In genomic region chr4:158722291-158722916, GRCh38 we compare ENCODE assay signal across 8 cellular contexts. TPM values are rescaled to one million over a fixed set of nuclear protein-coding genes. Genes with fewer than 3 reads are reported as not detected.
DNase-seq lines count a peak whose midpoint lies in the region; ATAC-seq and TF ChIP-seq lines count a peak whose summit lies in the region.

No MANE protein-coding gene starts in this region.

- peaks cover 21 to 32% (median 25%) of the 10 kb centered on the region in 3 donors for H3K4me1 Mint-ChIP-seq in IgD-negative memory B cell
- H3K4me1 Mint-ChIP-seq in natural killer cell treated with Interleukin-12 subunit alpha and Interleukin-12 subunit beta and Interleukin-15 and Interleukin-18, amount 100 ng/mL, for 72 hours (ENCODE audit: low read depth in 2 of 2): peaks cover 30 to 57% of the 10 kb centered on the region in 2 donors

- H3K4me3 Mint-ChIP-seq in IgD-negative memory B cell: peak overlapping the region; percentile 97 to 100 (median 100)
- H3K4me3 Mint-ChIP-seq in natural killer cell treated with Interleukin-12 subunit alpha and Interleukin-12 subunit beta and Interleukin-15 and Interleukin-18, amount 100 ng/mL, for 72 hours: peak overlapping the region; percentile 99

- H3K27ac Mint-ChIP-seq in IgD-negative memory B cell: peak overlapping the region; percentile 96 to 98 (median 98)
- H3K27ac Mint-ChIP-seq in natural killer cell treated with Interleukin-12 subunit alpha and Interleukin-12 subunit beta and Interleukin-15 and Interleukin-18, amount 100 ng/mL, for 72 hours: peak overlapping the region; percentile 99

- DNase-seq in activated CD4-positive, alpha-beta T cell treated with anti-CD3 and anti-CD28 coated beads, Interleukin-2, amount 50 U/mL, for 48 hours: peak; percentile 9 to 19
- DNase-seq in fibroblast of peridontal ligament (ENCODE audit: extremely low read depth) (peak; percentile 61), HPDE6-E6E7 (ENCODE audit: extremely low spot score) (no peak), NCI-H2029 (lab: John Stamatoyannopoulos, UW) (no peak)
- no peak for DNase-seq in natural killer cell treated with Interleukin-12 subunit alpha and Interleukin-12 subunit beta and Interleukin-15 and Interleukin-18, amount 100 ng/mL, for 72 hours (ENCODE audit: low spot score)

- peaks cover 10% of the 10 kb centered on the region for H3K36me3 Mint-ChIP-seq in IgD-negative memory B cell
- H3K36me3 Mint-ChIP-seq in natural killer cell treated with Interleukin-12 subunit alpha and Interleukin-12 subunit beta and Interleukin-15 and Interleukin-18, amount 100 ng/mL, for 72 hours: peaks cover 41% of the 10 kb centered on the region

- ATAC-seq in GM19023 (IDR thresholded peaks at IDR 0.05; ENCODE audit: unreplicated experiment): peak; percentile 15
- ATAC-seq in natural killer cell treated with Interleukin-12 subunit alpha and Interleukin-12 subunit beta and Interleukin-15 and Interleukin-18, amount 100 ng/mL, for 72 hours: no peak

- no peaks in the 10 kb centered on the region for H3K9me3 Mint-ChIP-seq in IgD-negative memory B cell
- no peaks in the 10 kb centered on the region for H3K9me3 Mint-ChIP-seq in natural killer cell treated with Interleukin-12 subunit alpha and Interleukin-12 subunit beta and Interleukin-15 and Interleukin-18, amount 100 ng/mL, for 72 hours

- peak overlapping the region; percentile 80 for H3K27ac ChIP-seq in C4-2B

- TF ChIP-seq CTCF in C4-2B (conservative IDR thresholded peaks at IDR 0.05): no peak

- peaks cover 9% of the 10 kb centered on the region for H3K27me3 Mint-ChIP-seq in IgD-negative memory B cell
- peaks cover 8 to 10% of the 10 kb centered on the region in 2 donors for H3K27me3 Mint-ChIP-seq in natural killer cell treated with Interleukin-12 subunit alpha and Interleukin-12 subunit beta and Interleukin-15 and Interleukin-18, amount 100 ng/mL, for 72 hours

RNA-seq across cellular contexts. Expression of gene PPID, which starts 0.8 kb away (rescaled TPM):
- 45.6 TPM for polyA plus RNA-seq in IgD-negative memory B cell
- total RNA-seq in natural killer cell treated with Interleukin-12 subunit alpha and Interleukin-12 subunit beta and Interleukin-15 and Interleukin-18, amount 100 ng/mL, for 72 hours: 10 to 100 TPM; 32.8 to 55.6 TPM

RNA-seq across cellular contexts. Expression of gene FNIP2, which starts 46.4 kb away (rescaled TPM):
- polyA plus RNA-seq in IgD-negative memory B cell: 0.06 TPM
- 10 to 100 TPM; 17.5 to 35.6 TPM for total RNA-seq in natural killer cell treated with Interleukin-12 subunit alpha and Interleukin-12 subunit beta and Interleukin-15 and Interleukin-18, amount 100 ng/mL, for 72 hours

RNA-seq across cellular contexts. Expression of gene ETFDH, which starts 50.3 kb away (rescaled TPM):
- polyA plus RNA-seq in IgD-negative memory B cell: 4.2 TPM
- 10 to 100 TPM; 29.9 to 36.1 TPM for total RNA-seq in natural killer cell treated with Interleukin-12 subunit alpha and Interleukin-12 subunit beta and Interleukin-15 and Interleukin-18, amount 100 ng/mL, for 72 hours

RNA-seq across cellular contexts. Expression of gene C4orf46, which starts 50.7 kb away (rescaled TPM):
- polyA plus RNA-seq in IgD-negative memory B cell: 2.9 TPM
- total RNA-seq in natural killer cell treated with Interleukin-12 subunit alpha and Interleukin-12 subunit beta and Interleukin-15 and Interleukin-18, amount 100 ng/mL, for 72 hours: 10 to 100 TPM; 12.8 to 14.5 TPM

Comparison
In these comparisons a context has a peak if more than half of its experiments do, and no peak if none do; other contexts are left out.
1. DNase-seq: peak in activated CD4-positive, alpha-beta T cell treated with anti-CD3 and anti-CD28 coated beads, Interleukin-2, amount 50 U/mL, for 48 hours (2 of 2) and fibroblast of peridontal ligament (single experiment); none in natural killer cell treated with Interleukin-12 subunit alpha and Interleukin-12 subunit beta and Interleukin-15 and Interleukin-18, amount 100 ng/mL, for 72 hours (single experiment), HPDE6-E6E7 (single experiment) and NCI-H2029 (single experiment).